1 cellular context compared by ENCODE assay signal in the genomic region with DNA sequence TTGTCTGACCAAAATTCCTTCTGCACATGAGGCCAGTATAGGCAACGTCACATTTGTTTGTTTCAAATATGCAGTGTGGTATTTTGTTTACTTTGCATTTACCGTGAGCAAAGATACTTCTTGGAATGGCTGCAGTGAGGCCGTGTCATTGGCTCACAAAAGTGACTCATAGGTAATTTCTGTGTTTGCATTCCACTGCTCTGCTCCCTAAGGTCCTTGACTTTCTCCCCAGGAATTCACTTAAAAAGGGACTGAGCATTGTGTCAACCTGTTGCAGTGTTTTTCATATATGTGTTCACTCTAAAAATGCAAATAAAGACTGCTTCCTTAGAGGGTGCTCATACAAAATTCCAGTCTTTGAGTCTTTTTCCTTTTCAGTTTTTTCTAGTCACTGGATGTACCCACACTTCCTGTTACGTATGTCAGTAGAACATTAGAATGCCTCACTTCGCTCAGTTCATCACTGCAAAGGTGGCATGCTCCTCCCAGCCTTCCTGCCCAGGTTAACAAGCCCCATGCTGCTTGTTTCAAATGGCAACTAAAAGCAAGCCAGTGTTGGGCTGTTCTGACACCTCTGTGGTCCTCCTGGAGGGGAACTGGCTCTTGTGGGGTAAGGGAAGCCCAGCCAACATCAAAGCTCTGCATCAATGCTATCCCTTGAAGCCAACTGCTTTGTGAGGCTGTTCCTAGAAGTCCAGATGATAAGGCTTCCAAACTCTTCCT.
TF ChIP-seq lines count a peak whose summit lies in the region.

No MANE protein-coding gene starts in this region.

TF ChIP-seq in HepG2, 621 proteins besides CTCF, POLR2A, EP300 and RAD21 (continued from another document):
- TF ChIP-seq, protein P1, sequence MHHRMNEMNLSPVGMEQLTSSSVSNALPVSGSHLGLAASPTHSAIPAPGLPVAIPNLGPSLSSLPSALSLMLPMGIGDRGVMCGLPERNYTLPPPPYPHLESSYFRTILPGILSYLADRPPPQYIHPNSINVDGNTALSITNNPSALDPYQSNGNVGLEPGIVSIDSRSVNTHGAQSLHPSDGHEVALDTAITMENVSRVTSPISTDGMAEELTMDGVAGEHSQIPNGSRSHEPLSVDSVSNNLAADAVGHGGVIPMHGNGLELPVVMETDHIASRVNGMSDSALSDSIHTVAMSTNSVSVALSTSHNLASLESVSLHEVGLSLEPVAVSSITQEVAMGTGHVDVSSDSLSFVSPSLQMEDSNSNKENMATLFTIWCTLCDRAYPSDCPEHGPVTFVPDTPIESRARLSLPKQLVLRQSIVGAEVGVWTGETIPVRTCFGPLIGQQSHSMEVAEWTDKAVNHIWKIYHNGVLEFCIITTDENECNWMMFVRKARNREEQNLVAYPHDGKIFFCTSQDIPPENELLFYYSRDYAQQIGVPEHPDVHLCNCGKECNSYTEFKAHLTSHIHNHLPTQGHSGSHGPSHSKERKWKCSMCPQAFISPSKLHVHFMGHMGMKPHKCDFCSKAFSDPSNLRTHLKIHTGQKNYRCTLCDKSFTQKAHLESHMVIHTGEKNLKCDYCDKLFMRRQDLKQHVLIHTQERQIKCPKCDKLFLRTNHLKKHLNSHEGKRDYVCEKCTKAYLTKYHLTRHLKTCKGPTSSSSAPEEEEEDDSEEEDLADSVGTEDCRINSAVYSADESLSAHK (CRISPR knock-in tag; IDR thresholded peaks at IDR 0.05; ENCODE audit: borderline replicate concordance): no peak
- TF ChIP-seq, protein P2, sequence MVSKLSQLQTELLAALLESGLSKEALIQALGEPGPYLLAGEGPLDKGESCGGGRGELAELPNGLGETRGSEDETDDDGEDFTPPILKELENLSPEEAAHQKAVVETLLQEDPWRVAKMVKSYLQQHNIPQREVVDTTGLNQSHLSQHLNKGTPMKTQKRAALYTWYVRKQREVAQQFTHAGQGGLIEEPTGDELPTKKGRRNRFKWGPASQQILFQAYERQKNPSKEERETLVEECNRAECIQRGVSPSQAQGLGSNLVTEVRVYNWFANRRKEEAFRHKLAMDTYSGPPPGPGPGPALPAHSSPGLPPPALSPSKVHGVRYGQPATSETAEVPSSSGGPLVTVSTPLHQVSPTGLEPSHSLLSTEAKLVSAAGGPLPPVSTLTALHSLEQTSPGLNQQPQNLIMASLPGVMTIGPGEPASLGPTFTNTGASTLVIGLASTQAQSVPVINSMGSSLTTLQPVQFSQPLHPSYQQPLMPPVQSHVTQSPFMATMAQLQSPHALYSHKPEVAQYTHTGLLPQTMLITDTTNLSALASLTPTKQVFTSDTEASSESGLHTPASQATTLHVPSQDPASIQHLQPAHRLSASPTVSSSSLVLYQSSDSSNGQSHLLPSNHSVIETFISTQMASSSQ (IDR thresholded peaks at IDR 0.05; ENCODE audit: low read depth): 0 out of 2 replicates have a peak, but pooled peaks have one; percentile 24
- TF ChIP-seq, protein P2 (CRISPR knock-in tag; IDR thresholded peaks at IDR 0.05; ENCODE audit: borderline replicate concordance): peak; percentile 26; the same call in 1 of the 2 replicates
- TF ChIP-seq ZNF251 (CRISPR knock-in tag; IDR thresholded peaks at IDR 0.05): no peak
- TF ChIP-seq ELF1 (CRISPR knock-in tag; IDR thresholded peaks at IDR 0.05): peak; percentile 57
- 0 out of 2 replicates have a peak, but pooled peaks have one; percentile 35 for TF ChIP-seq GZF1 (CRISPR knock-in tag; IDR thresholded peaks at IDR 0.05)
- TF ChIP-seq NCOA2 (CRISPR knock-in tag; IDR thresholded peaks at IDR 0.05): peak; percentile 93
- TF ChIP-seq, protein P3, sequence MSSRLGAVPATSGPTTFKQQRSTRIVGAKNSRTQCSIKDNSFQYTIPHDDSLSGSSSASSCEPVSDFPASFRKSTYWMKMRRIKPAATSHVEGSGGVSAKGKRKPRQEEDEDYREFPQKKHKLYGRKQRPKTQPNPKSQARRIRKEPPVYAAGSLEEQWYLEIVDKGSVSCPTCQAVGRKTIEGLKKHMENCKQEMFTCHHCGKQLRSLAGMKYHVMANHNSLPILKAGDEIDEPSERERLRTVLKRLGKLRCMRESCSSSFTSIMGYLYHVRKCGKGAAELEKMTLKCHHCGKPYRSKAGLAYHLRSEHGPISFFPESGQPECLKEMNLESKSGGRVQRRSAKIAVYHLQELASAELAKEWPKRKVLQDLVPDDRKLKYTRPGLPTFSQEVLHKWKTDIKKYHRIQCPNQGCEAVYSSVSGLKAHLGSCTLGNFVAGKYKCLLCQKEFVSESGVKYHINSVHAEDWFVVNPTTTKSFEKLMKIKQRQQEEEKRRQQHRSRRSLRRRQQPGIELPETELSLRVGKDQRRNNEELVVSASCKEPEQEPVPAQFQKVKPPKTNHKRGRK (CRISPR knock-in tag; IDR thresholded peaks at IDR 0.05): no peak
- TF ChIP-seq RAD51 (IDR thresholded peaks at IDR 0.05; ENCODE audit: borderline replicate concordance): no peak
- TF ChIP-seq TRIM24 (CRISPR knock-in tag; IDR thresholded peaks at IDR 0.05): no peak
- TF ChIP-seq KDM6A (CRISPR knock-in tag; IDR thresholded peaks at IDR 0.05; ENCODE audit: low read depth): peak; percentile 69; the same call in 1 of the 2 replicates
- TF ChIP-seq, protein P4, sequence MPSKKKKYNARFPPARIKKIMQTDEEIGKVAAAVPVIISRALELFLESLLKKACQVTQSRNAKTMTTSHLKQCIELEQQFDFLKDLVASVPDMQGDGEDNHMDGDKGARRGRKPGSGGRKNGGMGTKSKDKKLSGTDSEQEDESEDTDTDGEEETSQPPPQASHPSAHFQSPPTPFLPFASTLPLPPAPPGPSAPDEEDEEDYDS (CRISPR knock-in tag; IDR thresholded peaks at IDR 0.05): peak; percentile 58; the same call in 1 of the 2 replicates
- TF ChIP-seq, protein P5, sequence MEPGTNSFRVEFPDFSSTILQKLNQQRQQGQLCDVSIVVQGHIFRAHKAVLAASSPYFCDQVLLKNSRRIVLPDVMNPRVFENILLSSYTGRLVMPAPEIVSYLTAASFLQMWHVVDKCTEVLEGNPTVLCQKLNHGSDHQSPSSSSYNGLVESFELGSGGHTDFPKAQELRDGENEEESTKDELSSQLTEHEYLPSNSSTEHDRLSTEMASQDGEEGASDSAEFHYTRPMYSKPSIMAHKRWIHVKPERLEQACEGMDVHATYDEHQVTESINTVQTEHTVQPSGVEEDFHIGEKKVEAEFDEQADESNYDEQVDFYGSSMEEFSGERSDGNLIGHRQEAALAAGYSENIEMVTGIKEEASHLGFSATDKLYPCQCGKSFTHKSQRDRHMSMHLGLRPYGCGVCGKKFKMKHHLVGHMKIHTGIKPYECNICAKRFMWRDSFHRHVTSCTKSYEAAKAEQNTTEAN (CRISPR knock-in tag; conservative IDR thresholded peaks at IDR 0.05): 0 out of 2 replicates have a peak, but pooled peaks have one; percentile 24
- TF ChIP-seq GATAD2A (CRISPR knock-in tag; IDR thresholded peaks at IDR 0.05): peak; percentile 96
- TF ChIP-seq ZNF552 (CRISPR knock-in tag; IDR thresholded peaks at IDR 0.05; ENCODE audit: borderline replicate concordance): no peak
- TF ChIP-seq MIXL1 (CRISPR knock-in tag; IDR thresholded peaks at IDR 0.05): peak; percentile 93
- TF ChIP-seq ELF3 (CRISPR knock-in tag; IDR thresholded peaks at IDR 0.05): peak; percentile 69; the same call in 1 of the 2 replicates
- no peak for TF ChIP-seq HOXA9 (CRISPR knock-in tag; IDR thresholded peaks at IDR 0.05; ENCODE audit: borderline replicate concordance)
- no peak for TF ChIP-seq SIN3A (IDR thresholded peaks at IDR 0.05; ENCODE audit: borderline replicate concordance, low read depth, low read length)
- TF ChIP-seq, protein P6, sequence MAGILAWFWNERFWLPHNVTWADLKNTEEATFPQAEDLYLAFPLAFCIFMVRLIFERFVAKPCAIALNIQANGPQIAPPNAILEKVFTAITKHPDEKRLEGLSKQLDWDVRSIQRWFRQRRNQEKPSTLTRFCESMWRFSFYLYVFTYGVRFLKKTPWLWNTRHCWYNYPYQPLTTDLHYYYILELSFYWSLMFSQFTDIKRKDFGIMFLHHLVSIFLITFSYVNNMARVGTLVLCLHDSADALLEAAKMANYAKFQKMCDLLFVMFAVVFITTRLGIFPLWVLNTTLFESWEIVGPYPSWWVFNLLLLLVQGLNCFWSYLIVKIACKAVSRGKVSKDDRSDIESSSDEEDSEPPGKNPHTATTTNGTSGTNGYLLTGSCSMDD (CRISPR knock-in tag; IDR thresholded peaks at IDR 0.05): no peak
- peak; percentile 58; the same call in 1 of the 2 replicates for TF ChIP-seq TARDBP (CRISPR knock-in tag; IDR thresholded peaks at IDR 0.05)
- TF ChIP-seq, protein P7, sequence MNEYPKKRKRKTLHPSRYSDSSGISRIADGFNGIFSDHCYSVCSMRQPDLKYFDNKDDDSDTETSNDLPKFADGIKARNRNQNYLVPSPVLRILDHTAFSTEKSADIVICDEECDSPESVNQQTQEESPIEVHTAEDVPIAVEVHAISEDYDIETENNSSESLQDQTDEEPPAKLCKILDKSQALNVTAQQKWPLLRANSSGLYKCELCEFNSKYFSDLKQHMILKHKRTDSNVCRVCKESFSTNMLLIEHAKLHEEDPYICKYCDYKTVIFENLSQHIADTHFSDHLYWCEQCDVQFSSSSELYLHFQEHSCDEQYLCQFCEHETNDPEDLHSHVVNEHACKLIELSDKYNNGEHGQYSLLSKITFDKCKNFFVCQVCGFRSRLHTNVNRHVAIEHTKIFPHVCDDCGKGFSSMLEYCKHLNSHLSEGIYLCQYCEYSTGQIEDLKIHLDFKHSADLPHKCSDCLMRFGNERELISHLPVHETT (CRISPR knock-in tag; conservative IDR thresholded peaks at IDR 0.05): no peak
- TF ChIP-seq TAF15 (IDR thresholded peaks at IDR 0.05; ENCODE audit: low read depth, low read length, poor library complexity, severe bottlenecking): no peak
- TF ChIP-seq, protein P8, sequence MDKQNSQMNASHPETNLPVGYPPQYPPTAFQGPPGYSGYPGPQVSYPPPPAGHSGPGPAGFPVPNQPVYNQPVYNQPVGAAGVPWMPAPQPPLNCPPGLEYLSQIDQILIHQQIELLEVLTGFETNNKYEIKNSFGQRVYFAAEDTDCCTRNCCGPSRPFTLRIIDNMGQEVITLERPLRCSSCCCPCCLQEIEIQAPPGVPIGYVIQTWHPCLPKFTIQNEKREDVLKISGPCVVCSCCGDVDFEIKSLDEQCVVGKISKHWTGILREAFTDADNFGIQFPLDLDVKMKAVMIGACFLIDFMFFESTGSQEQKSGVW (CRISPR knock-in tag; IDR thresholded peaks at IDR 0.05; ENCODE audit: borderline replicate concordance): no peak
- no peak for TF ChIP-seq ZNF773 (CRISPR knock-in tag; IDR thresholded peaks at IDR 0.05; ENCODE audit: borderline replicate concordance)
- no peak for TF ChIP-seq ZNF121 (CRISPR knock-in tag; IDR thresholded peaks at IDR 0.05)
- TF ChIP-seq, protein P9, sequence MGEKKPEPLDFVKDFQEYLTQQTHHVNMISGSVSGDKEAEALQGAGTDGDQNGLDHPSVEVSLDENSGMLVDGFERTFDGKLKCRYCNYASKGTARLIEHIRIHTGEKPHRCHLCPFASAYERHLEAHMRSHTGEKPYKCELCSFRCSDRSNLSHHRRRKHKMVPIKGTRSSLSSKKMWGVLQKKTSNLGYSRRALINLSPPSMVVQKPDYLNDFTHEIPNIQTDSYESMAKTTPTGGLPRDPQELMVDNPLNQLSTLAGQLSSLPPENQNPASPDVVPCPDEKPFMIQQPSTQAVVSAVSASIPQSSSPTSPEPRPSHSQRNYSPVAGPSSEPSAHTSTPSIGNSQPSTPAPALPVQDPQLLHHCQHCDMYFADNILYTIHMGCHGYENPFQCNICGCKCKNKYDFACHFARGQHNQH (CRISPR knock-in tag; IDR thresholded peaks at IDR 0.05): peak; percentile 68; the same call in 1 of the 2 replicates
